9 cellular contexts compared by ENCODE assay signal in the genomic region with DNA sequence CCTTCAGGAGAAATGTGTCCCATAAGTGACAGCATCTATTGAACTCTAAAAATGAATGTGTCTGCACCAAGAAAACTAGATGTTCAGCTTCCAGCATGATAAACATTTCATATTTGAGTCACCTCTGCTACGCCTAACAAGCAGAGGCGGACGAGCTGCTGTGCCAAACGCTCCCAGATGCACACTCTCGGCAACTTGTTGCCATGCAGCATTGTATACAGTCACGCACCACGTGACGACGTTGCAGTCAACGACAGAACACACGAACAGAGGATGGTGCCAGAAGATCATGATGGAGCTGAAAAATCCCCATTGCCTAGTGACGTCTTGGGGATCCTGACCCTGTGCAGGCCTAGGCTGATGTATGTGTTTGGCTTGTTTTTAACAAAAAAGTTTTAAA.
A peak's percentile ranks its signal among the peaks of the same experiment; 100 is the strongest.
DNase-seq lines count a peak whose midpoint lies in the region.
"Had no signal": no experiment of that assay in that cellular context is flagged by ENCODE, and none has a peak within 500 bp of the region (broad histone marks: within the 10 kb centered on the region; RNA-seq: fewer than 3 reads in every experiment).

No MANE protein-coding gene starts in this region.

- intact Hi-C loops in activated T-helper 1 cell treated with anti-CD3 and anti-CD28 coated beads, Interleukin-12 subunit alpha, Interleukin-12 subunit beta, Interleukin-2, Interleukin-4 antibody, amounts not matched to agents 30 ng/mL and 10 ng/mL and 1 ng/mL, durations not matched to agents 14 hours and 24 hours and 36 hours (cut with micrococcal nuclease): no loop called here

- H3K36me3 Mint-ChIP-seq in activated T-helper 1 cell treated with anti-CD3 and anti-CD28 coated beads, Interleukin-12 subunit alpha, Interleukin-12 subunit beta, Interleukin-2, Interleukin-4 antibody, amounts not matched to agents 30 ng/mL and 10 ng/mL and 1 ng/mL, durations not matched to agents 14 hours and 24 hours and 36 hours (ENCODE audit: low read depth): peaks cover 5% of the 10 kb centered on the region
- H3K36me3 Mint-ChIP-seq: natural killer cell treated with Interleukin-12 subunit alpha and Interleukin-12 subunit beta and Interleukin-15 and Interleukin-18, amount 100 ng/mL, for 72 hours had no signal

- no peak overlapping the region for H3K4me3 Mint-ChIP-seq in activated T-helper 1 cell treated with anti-CD3 and anti-CD28 coated beads, Interleukin-12 subunit alpha, Interleukin-12 subunit beta, Interleukin-2, Interleukin-4 antibody, amounts not matched to agents 30 ng/mL and 10 ng/mL and 1 ng/mL, durations not matched to agents 14 hours and 24 hours and 36 hours

- H3K9me3 ChIP-seq in SJCRH30 (replicated peaks): no peaks in the 10 kb centered on the region

- no peaks in the 10 kb centered on the region for H3K4me1 ChIP-seq in SJCRH30

- H3K9me3 Mint-ChIP-seq in activated T-helper 1 cell treated with anti-CD3 and anti-CD28 coated beads, Interleukin-12 subunit alpha, Interleukin-12 subunit beta, Interleukin-2, Interleukin-4 antibody, amounts not matched to agents 30 ng/mL and 10 ng/mL and 1 ng/mL, durations not matched to agents 14 hours and 24 hours and 36 hours: no peaks in the 10 kb centered on the region
- H3K9me3 Mint-ChIP-seq: natural killer cell treated with Interleukin-12 subunit alpha and Interleukin-12 subunit beta and Interleukin-15 and Interleukin-18, amount 100 ng/mL, for 72 hours had no signal

- H3K36me3 ChIP-seq in SJCRH30: no peaks in the 10 kb centered on the region

- DNase-seq in activated T-helper 1 cell treated with Interleukin-2 at 50 U/mL for 16 hours (ENCODE audit: low read depth): peak; percentile 17
- DNase-seq in activated T-helper 1 cell treated with anti-CD3 and anti-CD28 coated beads, Interleukin-12 subunit alpha, Interleukin-12 subunit beta, Interleukin-2, Interleukin-4 antibody, amounts not matched to agents 30 ng/mL and 10 ng/mL and 1 ng/mL, durations not matched to agents 14 hours and 24 hours and 36 hours (ENCODE audit: low spot score): no peak
- peak; percentile 48 for DNase-seq in T-helper 22 cell (ENCODE audit: low read depth)
- peak; percentile 47 for DNase-seq in fibroblast of the conjunctiva (ENCODE audit: low read depth)
- DNase-seq in superior temporal gyrus (ENCODE audit: extremely low spot score): peak; percentile 75
- no peak for DNase-seq in HUDEP-2 (lab: John Stamatoyannopoulos, UW; ENCODE audit: unreplicated experiment in 76 of 76)
- no peak for DNase-seq in dermis blood vessel endothelial cell
- DNase-seq in SJCRH30: no peak

- peaks cover 22% of the 10 kb centered on the region for H3K4me1 Mint-ChIP-seq in activated T-helper 1 cell treated with anti-CD3 and anti-CD28 coated beads, Interleukin-12 subunit alpha, Interleukin-12 subunit beta, Interleukin-2, Interleukin-4 antibody, amounts not matched to agents 30 ng/mL and 10 ng/mL and 1 ng/mL, durations not matched to agents 14 hours and 24 hours and 36 hours (ENCODE audit: low read depth)

- no peak overlapping the region for H3K4me3 ChIP-seq in SJCRH30

- peaks cover 2% of the 10 kb centered on the region for H3K27me3 Mint-ChIP-seq in activated T-helper 1 cell treated with anti-CD3 and anti-CD28 coated beads, Interleukin-12 subunit alpha, Interleukin-12 subunit beta, Interleukin-2, Interleukin-4 antibody, amounts not matched to agents 30 ng/mL and 10 ng/mL and 1 ng/mL, durations not matched to agents 14 hours and 24 hours and 36 hours (ENCODE audit: insufficient read depth)
- H3K27me3 Mint-ChIP-seq: natural killer cell treated with Interleukin-12 subunit alpha and Interleukin-12 subunit beta and Interleukin-15 and Interleukin-18, amount 100 ng/mL, for 72 hours had no signal

- no peak overlapping the region for H3K27ac ChIP-seq in SJCRH30

- H3K27me3 ChIP-seq in SJCRH30: no peaks in the 10 kb centered on the region

- H3K27ac Mint-ChIP-seq in activated T-helper 1 cell treated with anti-CD3 and anti-CD28 coated beads, Interleukin-12 subunit alpha, Interleukin-12 subunit beta, Interleukin-2, Interleukin-4 antibody, amounts not matched to agents 30 ng/mL and 10 ng/mL and 1 ng/mL, durations not matched to agents 14 hours and 24 hours and 36 hours: no peak overlapping the region

Comparison
In these comparisons a context has a peak if more than half of its experiments do, and no peak if none do; other contexts are left out.
1. DNase-seq: peak in activated T-helper 1 cell treated with Interleukin-2 at 50 U/mL for 16 hours (single experiment), T-helper 22 cell (single experiment), fibroblast of the conjunctiva (single experiment) and superior temporal gyrus (single experiment); none in activated T-helper 1 cell treated with anti-CD3 and anti-CD28 coated beads, Interleukin-12 subunit alpha, Interleukin-12 subunit beta, Interleukin-2, Interleukin-4 antibody, amounts not matched to agents 30 ng/mL and 10 ng/mL and 1 ng/mL, durations not matched to agents 14 hours and 24 hours and 36 hours (single experiment), HUDEP-2 (0 of 76), dermis blood vessel endothelial cell (single experiment) and SJCRH30 (0 of 2).